11 cellular contexts compared by ENCODE assay signal in genomic region chr6:120077489-120077888, GRCh38.
DNase-seq lines count a peak whose midpoint lies in the region; ATAC-seq, FAIRE-seq and TF ChIP-seq lines count a peak whose summit lies in the region.
"Had no signal": no experiment of that assay in that cellular context is flagged by ENCODE, and none has a peak within 500 bp of the region (broad histone marks: within the 10 kb centered on the region; RNA-seq: fewer than 3 reads in every experiment).

No MANE protein-coding gene starts in this region.

- H3K27ac ChIP-seq in astrocyte (ENCODE audit: low read depth, low read length) = no peak overlapping the region
- no peak overlapping the region for H3K27ac ChIP-seq in transverse colon
- H3K27ac ChIP-seq: left lung, SK-N-MC had no signal

- no peak overlapping the region for H3K4me2 ChIP-seq in astrocyte (ENCODE audit: low read length)

- TF ChIP-seq POLR2A in transverse colon (IDR thresholded peaks at IDR 0.05) = no peak

- H3K79me2 ChIP-seq in astrocyte (ENCODE audit: insufficient read depth, low read length) = no peaks in the 10 kb centered on the region

- 0 to 29% methylated on average over 1 to 2 of the region's 2 CpGs for WGBS in transverse colon (ENCODE audit: low coverage in 1 of 2), 2 donors

- H3K4me1 Mint-ChIP-seq in astrocyte (ENCODE audit: low read depth, unreplicated experiment) = no peaks in the 10 kb centered on the region

- in situ Hi-C loops in G401 (cut with HindIII; ENCODE audit: low sequenced_read_pairs) (no loop called here), transverse colon (cut with MboI; ENCODE audit: low pct_ligation_motif_present in 1 of 4, low pct_unique_long_range_greater_than_20kb in 1 of 4, low sequenced_read_pairs in 3 of 4) (no loop called here)

- no peak overlapping the region for H2AFZ ChIP-seq in astrocyte (ENCODE audit: low read depth, low read length)

- no peak overlapping the region for H3K9ac ChIP-seq in astrocyte (ENCODE audit: low read length)

- H3K9me3 ChIP-seq in astrocyte (ENCODE audit: insufficient read depth, low read depth, low read length) (no peaks in the 10 kb centered on the region), transverse colon (no peaks in the 10 kb centered on the region)
- H3K9me3 ChIP-seq: left lung had no signal

- ATAC-seq in GM19463 (IDR thresholded peaks at IDR 0.05; ENCODE audit: unreplicated experiment) = no peak
- no peak for ATAC-seq in GM21576 (IDR thresholded peaks at IDR 0.05; ENCODE audit: unreplicated experiment)
- ATAC-seq: left lung; stimulated activated naive CD8-positive, alpha-beta T cell treated with anti-CD3 and anti-CD28 coated beads, Interleukin-15, Interleukin-2, amounts not matched to agents 100 U/mL and 50 U/mL, for 24 hours had no signal

- intact Hi-C loops in transverse colon (cut with DNase I; ENCODE audit: low total_unique reads) = no loop called here

- no peaks in the 10 kb centered on the region for H3K36me3 Mint-ChIP-seq in astrocyte (ENCODE audit: low read depth, unreplicated experiment)

- no peak for FAIRE-seq in astrocyte (lab: Jason Lieb, UNC)

- H4K20me1 ChIP-seq in astrocyte (ENCODE audit: insufficient read depth, low read length) = no peaks in the 10 kb centered on the region

- TF ChIP-seq EP300 in transverse colon (IDR thresholded peaks at IDR 0.05; ENCODE audit: low read depth) = no peak

- TF ChIP-seq CTCF in LNCaP clone FGC (IDR thresholded peaks at IDR 0.05; ENCODE audit: control insufficient read depth, extremely low read depth, insufficient read depth) (peak; percentile 63), astrocyte (IDR thresholded peaks at IDR 0.05; ENCODE audit: insufficient read depth, low read depth, low read length) (no peak), kidney epithelial cell (IDR thresholded peaks at IDR 0.05; ENCODE audit: insufficient read depth, low read length, poor library complexity, severe bottlenecking) (peak; percentile 17), transverse colon (IDR thresholded peaks at IDR 0.05) (no peak)

- H3K27ac Mint-ChIP-seq in astrocyte (ENCODE audit: unreplicated experiment) = no peak overlapping the region

- H3K27me3 Mint-ChIP-seq in astrocyte (ENCODE audit: low read depth, unreplicated experiment) = no peaks in the 10 kb centered on the region

- no peak overlapping the region for H3K4me3 Mint-ChIP-seq in astrocyte (ENCODE audit: unreplicated experiment)

- H3K27me3 ChIP-seq in astrocyte (ENCODE audit: insufficient read depth, low read length) (no peaks in the 10 kb centered on the region), kidney epithelial cell (ENCODE audit: control insufficient read depth, insufficient read depth, low read length) (no peaks in the 10 kb centered on the region), transverse colon (no peaks in the 10 kb centered on the region)
- H3K27me3 ChIP-seq: left lung had no signal

- H3K36me3 ChIP-seq in astrocyte (ENCODE audit: insufficient read depth, low read length) (no peaks in the 10 kb centered on the region), kidney epithelial cell (ENCODE audit: control insufficient read depth, insufficient read depth, low read length) (no peaks in the 10 kb centered on the region), transverse colon (no peaks in the 10 kb centered on the region)
- H3K36me3 ChIP-seq: left lung had no signal

- H3K4me3 ChIP-seq in LNCaP clone FGC (ENCODE audit: low read depth, low read length) (no peak overlapping the region), astrocyte (ENCODE audit: insufficient read depth, low read depth, low read length) (no peak overlapping the region), kidney epithelial cell (ENCODE audit: low read depth, low read length) (no peak overlapping the region), transverse colon (no peak overlapping the region)
- H3K4me3 ChIP-seq: left lung, SK-N-MC had no signal

- H3K9me3 Mint-ChIP-seq in astrocyte (ENCODE audit: unreplicated experiment) = no peaks in the 10 kb centered on the region

- H3K4me1 ChIP-seq in astrocyte (ENCODE audit: insufficient read depth, low read length) = no peaks in the 10 kb centered on the region
- H3K4me1 ChIP-seq in transverse colon = no peaks in the 10 kb centered on the region
- H3K4me1 ChIP-seq: left lung had no signal

- DNase-seq in G401 (ENCODE audit: low spot score) (peak; percentile 32), LNCaP clone FGC (ENCODE audit: low read depth) (peak; percentile 7), astrocyte (ENCODE audit: low read depth) (peak; percentile 1), kidney epithelial cell (ENCODE audit: low read depth) (no peak), transverse colon (no peak), Kasumi-1 (lab: John Stamatoyannopoulos, UW) (no peak)
- DNase-seq: left lung; stimulated activated naive CD8-positive, alpha-beta T cell treated with anti-CD3 and anti-CD28 coated beads, Interleukin-15, Interleukin-2, amounts not matched to agents 100 U/mL and 50 U/mL, for 24 hours had no signal

Comparison
In these comparisons a context has a peak if more than half of its experiments do, and no peak if none do; other contexts are left out.
1. DNase-seq: peak in G401 (single experiment), LNCaP clone FGC (single experiment) and astrocyte (single experiment); none in kidney epithelial cell (single experiment), transverse colon (single experiment) and Kasumi-1 (0 of 2).
2. CTCF ChIP-seq: peak in LNCaP clone FGC (single experiment) and kidney epithelial cell (single experiment); none in astrocyte (single experiment) and transverse colon (0 of 5).